In the genomic region with DNA sequence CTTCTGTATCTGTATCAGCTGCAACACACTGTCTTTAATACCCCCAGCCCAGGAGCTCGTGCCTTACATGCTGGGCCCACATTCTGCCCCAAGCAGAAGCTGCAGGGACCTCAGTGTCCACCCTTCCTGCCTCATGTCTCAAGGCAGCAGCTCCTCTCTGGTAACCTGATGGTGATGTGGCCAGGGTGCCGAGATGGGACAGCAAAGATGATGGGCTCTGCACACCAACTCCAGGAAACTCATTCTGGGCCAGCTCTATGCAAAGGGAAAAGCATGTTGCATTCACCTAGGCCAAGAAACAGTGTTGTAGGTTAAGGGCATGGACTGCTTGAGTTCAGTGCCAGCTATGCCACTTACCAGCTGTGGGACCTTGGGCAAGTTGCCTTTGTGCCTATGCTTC, we compare ENCODE assay signal across 1 cellular context.
TF ChIP-seq lines count a peak whose summit lies in the region.

No MANE protein-coding gene starts in this region.

TF ChIP-seq in IMR-90, 13 proteins besides CTCF, POLR2A, EP300 and RAD21 (continued from another document):
- no peak for TF ChIP-seq RFX5 (IDR thresholded peaks at IDR 0.05; ENCODE audit: low read depth, low read length)
- TF ChIP-seq MXI1 (IDR thresholded peaks at IDR 0.05; ENCODE audit: borderline replicate concordance, low read depth, low read length) = no peak
- no peak for TF ChIP-seq MAFK (IDR thresholded peaks at IDR 0.05; ENCODE audit: low read depth, low read length)
- TF ChIP-seq CHD1 (IDR thresholded peaks at IDR 0.05; ENCODE audit: low read depth, low read length) = no peak
